ENCODE assay signal across 31 cellular contexts in the genomic region with DNA sequence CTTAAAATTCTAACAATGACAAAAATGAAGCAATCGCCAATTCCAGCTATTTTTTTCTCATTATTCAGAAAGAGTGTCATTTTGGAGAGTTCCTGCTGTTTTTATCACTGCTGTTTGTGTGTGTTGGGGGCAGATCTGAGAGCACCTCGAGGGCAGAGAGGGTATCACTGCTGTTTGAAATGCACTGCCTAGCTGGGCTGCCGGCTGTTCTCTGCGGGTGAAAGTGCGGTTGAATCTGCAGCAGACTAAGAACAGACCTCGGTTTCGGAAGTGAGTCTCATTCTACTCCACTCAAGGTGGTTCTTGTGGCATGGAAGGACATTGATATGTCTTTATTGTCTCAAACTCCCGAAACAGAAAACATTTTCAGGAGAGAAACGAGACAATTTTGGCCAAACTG. TPM values are rescaled to one million over a fixed set of nuclear protein-coding genes. Genes with fewer than 3 reads are reported as not detected.
"Had no signal": no experiment of that assay in that cellular context is flagged by ENCODE, and none has a peak within 500 bp of the region (broad histone marks: within the 10 kb centered on the region; RNA-seq: fewer than 3 reads in every experiment).

No MANE protein-coding gene starts in this region.

- H3K27ac ChIP-seq: dorsolateral prefrontal cortex, epithelial cell of prostate, gastrocnemius medialis, heart left ventricle, hepatocyte, prostate gland, right atrium auricular region, skin epidermis, spleen, testis, tibial artery had no signal

- DNase-seq: dorsolateral prefrontal cortex; effector CD4-positive, alpha-beta T cell; endodermal cell; foreskin fibroblast; gastrocnemius medialis; heart left ventricle; kidney; mesenchymal stem cell; midbrain; naive thymus-derived CD4-positive, alpha-beta T cell; nucleus accumbens; spleen; stimulated activated CD4-positive, alpha-beta T cell treated with anti-CD3 and anti-CD28 coated beads, Interleukin-4, amount 100 ng/mL, for 4 hours; stimulated activated naive CD8-positive, alpha-beta T cell treated with anti-CD3 and anti-CD28 coated beads, Interleukin-15, Interleukin-2, amounts not matched to agents 100 U/mL and 50 U/mL, for 24 hours; substantia nigra; testis; tibial artery had no signal

- ATAC-seq: esophagus mucosa; gastrocnemius medialis; heart left ventricle; naive thymus-derived CD4-positive, alpha-beta T cell; stimulated activated memory B cell treated with anti-CD40 and anti-IgM and Interleukin-4, amounts not matched to agents 10 μg/mL and 1 μg/mL and 100 μg/mL, for 72 hours; stimulated activated naive CD8-positive, alpha-beta T cell treated with anti-CD3 and anti-CD28 coated beads, Interleukin-15, Interleukin-2, amounts not matched to agents 100 U/mL and 50 U/mL, for 24 hours had no signal

- H3K27me3 ChIP-seq: gastrocnemius medialis, hepatocyte, right atrium auricular region, testis had no signal

- H3K4me2 ChIP-seq: hepatocyte had no signal

- H3K4me3 ChIP-seq: dorsolateral prefrontal cortex, gastrocnemius medialis, heart left ventricle, hepatocyte, prostate gland, right atrium auricular region, skin epidermis, spleen, testis, tibial artery had no signal

- H2AFZ ChIP-seq: hepatocyte had no signal

- H3K79me2 ChIP-seq: hepatocyte had no signal

- H3K36me3 ChIP-seq: prostate gland, right atrium auricular region had no signal

- H3K9me3 ChIP-seq: gastrocnemius medialis, heart left ventricle, prostate gland, right atrium auricular region, testis had no signal

- H3K4me1 ChIP-seq: gastrocnemius medialis, heart left ventricle, prostate gland, right atrium auricular region, spleen, testis, tibial artery had no signal

RNA-seq across cellular contexts. Expression of gene INSM1, which starts 18.3 kb away (rescaled TPM):
- total RNA-seq: esophagus mucosa, gastrocnemius medialis, glomerular endothelial cell, kidney, left lobe of liver, liver, lung microvascular endothelial cell, mucosa of gallbladder, osteocyte, right atrium auricular region, urinary bladder had no signal
- polyA plus RNA-seq: heart left ventricle; liver; naive thymus-derived CD4-positive, alpha-beta T cell had no signal
